ENCODE assay signal across 1 cellular context in genomic region chr7:116864084-116864483, GRCh38.
TF ChIP-seq lines count a peak whose summit lies in the region.

No MANE protein-coding gene starts in this region.

TF ChIP-seq in HepG2, 621 proteins besides CTCF, POLR2A, EP300 and RAD21 (continued from another document):
- TF ChIP-seq ZFY (CRISPR knock-in tag; IDR thresholded peaks at IDR 0.05) (no peak), DPF2 (CRISPR knock-in tag; IDR thresholded peaks at IDR 0.05; ENCODE audit: borderline replicate concordance, low read depth) (no peak), ZNF484 (CRISPR knock-in tag; IDR thresholded peaks at IDR 0.05; ENCODE audit: borderline replicate concordance, low read depth) (no peak), ZNF792 (CRISPR knock-in tag; IDR thresholded peaks at IDR 0.05) (no peak), NCOA5 (CRISPR knock-in tag; IDR thresholded peaks at IDR 0.05) (no peak), NFIB (CRISPR knock-in tag; IDR thresholded peaks at IDR 0.05; ENCODE audit: borderline replicate concordance) (no peak), ZHX1 (CRISPR knock-in tag; IDR thresholded peaks at IDR 0.05; ENCODE audit: low read depth) (no peak), SAP130 (CRISPR knock-in tag; IDR thresholded peaks at IDR 0.05; ENCODE audit: low read depth) (no peak), SRSF1 (optimal IDR thresholded peaks at IDR 0.05; ENCODE audit: low read depth, low read length) (no peak), POLR2AphosphoS5 (IDR thresholded peaks at IDR 0.05; ENCODE audit: low read depth, low read length) (no peak), ZNF83 (CRISPR knock-in tag; IDR thresholded peaks at IDR 0.05; ENCODE audit: borderline replicate concordance) (no peak), ZNF841 (CRISPR knock-in tag; IDR thresholded peaks at IDR 0.05; ENCODE audit: borderline replicate concordance) (no peak), ETV6 (CRISPR knock-in tag; conservative IDR thresholded peaks at IDR 0.05) (no peak), PLRG1 (conservative IDR thresholded peaks at IDR 0.05) (no peak), RXRA (CRISPR knock-in tag; IDR thresholded peaks at IDR 0.05) (no peak), TBL1XR1 (IDR thresholded peaks at IDR 0.05; ENCODE audit: borderline replicate concordance, low read length, partially characterized antibody) (no peak)
TF ChIP-seq in HepG2: peak in this region for 0.
